Comparison of ENCODE assay signal across 8 cellular contexts in the genomic region with DNA sequence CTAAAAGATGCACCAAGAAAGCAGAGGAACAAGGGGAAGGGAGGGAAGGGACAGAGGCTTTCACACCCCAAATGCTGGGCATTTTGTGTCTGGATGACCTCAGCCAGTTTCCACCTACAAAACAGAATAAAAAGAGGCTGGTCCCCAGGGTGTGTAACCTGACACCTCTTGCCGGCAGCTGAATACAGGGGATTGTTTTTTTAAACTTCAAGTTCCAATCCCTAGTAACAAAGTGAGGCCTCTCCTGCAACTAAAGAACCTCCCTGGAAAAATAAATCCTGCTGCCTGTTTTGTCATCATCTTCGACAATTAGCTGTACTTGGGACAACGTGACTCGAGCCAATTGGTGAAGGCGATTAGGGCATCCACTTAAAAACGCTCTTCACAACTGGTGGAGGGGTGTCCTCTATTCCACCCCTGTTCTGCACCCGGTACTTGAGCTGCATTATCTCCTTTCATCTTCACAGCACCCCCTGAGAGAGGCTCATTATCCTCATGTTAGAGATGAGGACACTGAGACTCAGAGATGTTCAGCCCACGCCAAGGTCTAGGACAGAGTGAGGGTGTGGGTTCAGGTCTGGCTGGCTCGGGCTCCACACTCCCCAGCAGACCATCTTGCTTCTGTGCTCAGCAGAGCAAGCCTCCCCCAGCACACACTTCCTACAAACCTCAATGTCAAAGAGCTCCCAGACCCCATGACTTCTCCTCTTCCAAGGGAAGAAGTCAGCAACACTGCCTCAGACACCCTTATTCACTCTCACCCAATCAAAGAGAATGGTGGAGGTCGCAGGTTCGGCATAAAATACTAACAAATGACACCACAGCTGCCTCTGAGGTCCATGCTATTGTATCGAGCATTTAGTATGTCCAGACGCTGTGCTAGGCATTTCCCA. TPM values are rescaled to one million over a fixed set of nuclear protein-coding genes. Genes with fewer than 3 reads are reported as not detected.
DNase-seq lines count a peak whose midpoint lies in the region; ATAC-seq lines count a peak whose summit lies in the region.

No MANE protein-coding gene starts in this region.

- H3K27me3 ChIP-seq in subcutaneous abdominal adipose tissue (ENCODE audit: control insufficient read depth in 5 of 5, insufficient read depth in 4 of 5, low read length in 5 of 5): no peaks in the 10 kb centered on the region

- peak overlapping the region; percentile 50 for H3K27ac ChIP-seq in subcutaneous abdominal adipose tissue (ENCODE audit: low read depth, low read length)

- no peaks in the 10 kb centered on the region for H3K9me3 ChIP-seq in subcutaneous abdominal adipose tissue (ENCODE audit: control insufficient read depth in 5 of 5, low read length in 5 of 5)

- no peak overlapping the region for H3K9ac ChIP-seq in subcutaneous abdominal adipose tissue (ENCODE audit: low read length in 5 of 5)

- H3K4me3 ChIP-seq in subcutaneous abdominal adipose tissue (ENCODE audit: low read depth in 1 of 5, low read length in 5 of 5): peak overlapping the region in 2 of 5 donors; percentile 13 to 22

- H3K4me3 Mint-ChIP-seq in activated T-cell treated with anti-CD3 and anti-CD28 coated beads, Interleukin-2, amount 50 U/mL, for 72 hours: peak overlapping the region; percentile 85 to 92

- peak; percentile 8 for ATAC-seq in GM18511 (IDR thresholded peaks at IDR 0.05; ENCODE audit: unreplicated experiment)
- peak; percentile 22 to 35 for ATAC-seq in activated T-cell treated with anti-CD3 and anti-CD28 coated beads, Interleukin-2, amount 50 U/mL, for 72 hours (replicated peaks in 1 of 2)

- peak overlapping the region; percentile 92 for H3K27ac Mint-ChIP-seq in activated T-cell treated with anti-CD3 and anti-CD28 coated beads, Interleukin-2, amount 50 U/mL, for 72 hours

- peaks cover 21 to 72% (median 58%) of the 10 kb centered on the region in 5 donors for H3K4me1 ChIP-seq in subcutaneous abdominal adipose tissue (ENCODE audit: control insufficient read depth in 5 of 5, insufficient read depth in 5 of 5, low read length in 5 of 5)

- H3K36me3 Mint-ChIP-seq in activated T-cell treated with anti-CD3 and anti-CD28 coated beads, Interleukin-2, amount 50 U/mL, for 72 hours (ENCODE audit: insufficient read depth in 2 of 2): peaks cover 15 to 41% of the 10 kb centered on the region in 2 donors

- peaks cover 2 to 22% (median 17%) of the 10 kb centered on the region in 5 donors for H3K36me3 ChIP-seq in subcutaneous abdominal adipose tissue (ENCODE audit: control insufficient read depth in 5 of 5, insufficient read depth in 5 of 5, low read length in 5 of 5)

- DNase-seq in NCI-H146 treated with DMSO at 0.1 percent for 48 hours (lab: John Stamatoyannopoulos, UW; ENCODE audit: unreplicated experiment) (peak; percentile 82), hepatic stellate cell (ENCODE audit: low spot score) (peak; percentile 43), amniotic stem cell (lab: John Stamatoyannopoulos, UW) (no peak), mucosa of gallbladder (ENCODE audit: low spot score) (no peak), nucleus accumbens (lab: John Stamatoyannopoulos, UW) (no peak)
- DNase-seq in activated T-cell treated with anti-CD3 and anti-CD28 coated beads, Interleukin-2, amount 50 U/mL, for 72 hours: peak in 1 of 2 donors; percentile 11

- no peaks in the 10 kb centered on the region for H3K27me3 Mint-ChIP-seq in activated T-cell treated with anti-CD3 and anti-CD28 coated beads, Interleukin-2, amount 50 U/mL, for 72 hours (ENCODE audit: low read depth)

- no peaks in the 10 kb centered on the region for H3K9me3 Mint-ChIP-seq in activated T-cell treated with anti-CD3 and anti-CD28 coated beads, Interleukin-2, amount 50 U/mL, for 72 hours

- H3K4me1 Mint-ChIP-seq in activated T-cell treated with anti-CD3 and anti-CD28 coated beads, Interleukin-2, amount 50 U/mL, for 72 hours (ENCODE audit: low read depth): peaks cover 96% of the 10 kb centered on the region

RNA-seq across cellular contexts. Expression of a gene that starts 15.2 kb away (rescaled TPM):
- 10 to 100 TPM; 50.7 to 58.0 TPM for total RNA-seq in activated T-cell treated with anti-CD3 and anti-CD28 coated beads, Interleukin-2, amount 50 U/mL, for 72 hours
- total RNA-seq in mucosa of gallbladder: 30.6 TPM

Comparison
In these comparisons a context has a peak if more than half of its experiments do, and no peak if none do; other contexts are left out.
1. DNase-seq: peak in NCI-H146 treated with DMSO at 0.1 percent for 48 hours (single experiment) and hepatic stellate cell (single experiment); none in amniotic stem cell (single experiment), mucosa of gallbladder (single experiment) and nucleus accumbens (0 of 56).